8 cellular contexts compared by ENCODE assay signal in genomic region chr10:118241229-118242137, GRCh38.
DNase-seq lines count a peak whose midpoint lies in the region; ATAC-seq, FAIRE-seq and TF ChIP-seq lines count a peak whose summit lies in the region.

No MANE protein-coding gene starts in this region.

- H3K4me1 ChIP-seq in breast epithelium = no peaks in the 10 kb centered on the region

- FAIRE-seq in TTC549 (lab: Jason Lieb, UNC) = peak; percentile 23

- peaks cover 0 to 60% of the 10 kb centered on the region in 2 donors for H3K27me3 ChIP-seq in breast epithelium

- no peak overlapping the region for H3K4me3 ChIP-seq in breast epithelium

- intact Hi-C loops in breast epithelium (cut with DNase I; ENCODE audit: low total_unique reads) = loop anchor here (10.0 kb wide), 1 partner anchor 747 kb away; no protein-coding TSS in a partner anchor

- no peak for TF ChIP-seq POLR2A in breast epithelium (IDR thresholded peaks at IDR 0.05)

- no peaks in the 10 kb centered on the region for H3K9me3 ChIP-seq in breast epithelium

- TF ChIP-seq CTCF in breast epithelium (IDR thresholded peaks at IDR 0.05) = peak; percentile 80 to 91 (median 89)

- no peaks in the 10 kb centered on the region for H3K36me3 ChIP-seq in breast epithelium

- DNase-seq in A172 (ENCODE audit: low spot score) (peak; percentile 68), NCI-H2029 treated with DMSO at 0.1 percent for 48 hours (lab: John Stamatoyannopoulos, UW) (peak; percentile 26), breast epithelium (ENCODE audit: low spot score in 2 of 2) (peak; percentile 66 to 81), iPS-NIHi11 (ENCODE audit: low spot score) (peak; percentile 77)
- peak; percentile 59 for DNase-seq in stimulated activated CD4-positive, alpha-beta T cell treated with anti-CD3 and anti-CD28 coated beads, Interleukin-12 subunit alpha, Interleukin-12 subunit beta, amount 100 ng/mL, for 4 hours

- no peak overlapping the region for H3K27ac ChIP-seq in breast epithelium

- peak; percentile 46 for ATAC-seq in GM18861 (IDR thresholded peaks at IDR 0.05; ENCODE audit: unreplicated experiment)
- ATAC-seq in HG02759 (IDR thresholded peaks at IDR 0.05; ENCODE audit: unreplicated experiment) = no peak

Comparison
In these comparisons a context has a peak if more than half of its experiments do, and no peak if none do; other contexts are left out.
1. DNase-seq: peak in every context shown above with its lines; median percentile 77 in iPS-NIHi11; 74 in breast epithelium; 68 in A172; 59 in stimulated activated CD4-positive, alpha-beta T cell treated with anti-CD3 and anti-CD28 coated beads, Interleukin-12 subunit alpha, Interleukin-12 subunit beta, amount 100 ng/mL, for 4 hours; 26 in NCI-H2029 treated with DMSO at 0.1 percent for 48 hours.